11 cellular contexts compared by ENCODE assay signal in genomic region chr16:9053006-9053601, GRCh38. TPM values are rescaled to one million over a fixed set of nuclear protein-coding genes. Genes with fewer than 3 reads are reported as not detected.
DNase-seq lines count a peak whose midpoint lies in the region; ATAC-seq and TF ChIP-seq lines count a peak whose summit lies in the region.
"Had no signal": no experiment of that assay in that cellular context is flagged by ENCODE, and none has a peak within 500 bp of the region (broad histone marks: within the 10 kb centered on the region; RNA-seq: fewer than 3 reads in every experiment).

No MANE protein-coding gene starts in this region.

- H3K27ac Mint-ChIP-seq in activated CD8-positive, alpha-beta T cell treated with anti-CD3 and anti-CD28 coated beads for 36 hours, result no peak overlapping the region
- no peak overlapping the region for H3K27ac Mint-ChIP-seq in activated CD8-positive, alpha-beta T cell treated with anti-CD3 and anti-CD28 coated beads, Interleukin-2, amount 10 ng/mL, durations not matched to agents 7 days and 5 days
- H3K27ac Mint-ChIP-seq: CD4-positive, CD25-positive, alpha-beta regulatory T cell had no signal

- intact Hi-C loops in activated CD8-positive, alpha-beta T cell treated with anti-CD3 and anti-CD28 coated beads for 36 hours (cut with micrococcal nuclease), result no loop called here

- POLR2A ChIA-PET in activated CD8-positive, alpha-beta T cell treated with anti-CD3 and anti-CD28 coated beads for 36 hours (lab: Charles Lee), result interaction anchor here (1.6 kb wide), 1 partner anchor 37 kb away, joined by 3 read pairs; no protein-coding TSS in a partner anchor
- POLR2A ChIA-PET in activated CD8-positive, alpha-beta T cell treated with anti-CD3 and anti-CD28 coated beads, Interleukin-2, amount 10 ng/mL, durations not matched to agents 7 days and 5 days (lab: Charles Lee), result interaction anchor here (0.7 kb wide), 1 partner anchor 426 kb away, joined by 3 read pairs; no protein-coding TSS in a partner anchor

- no peaks in the 10 kb centered on the region for H3K27me3 Mint-ChIP-seq in activated CD8-positive, alpha-beta T cell treated with anti-CD3 and anti-CD28 coated beads for 36 hours
- no peaks in the 10 kb centered on the region for H3K27me3 Mint-ChIP-seq in activated CD8-positive, alpha-beta T cell treated with anti-CD3 and anti-CD28 coated beads, Interleukin-2, amount 10 ng/mL, durations not matched to agents 7 days and 5 days (ENCODE audit: low read depth)

- peaks cover 8% of the 10 kb centered on the region for H3K4me1 Mint-ChIP-seq in activated CD8-positive, alpha-beta T cell treated with anti-CD3 and anti-CD28 coated beads for 36 hours (ENCODE audit: low read depth)
- peaks cover 8% of the 10 kb centered on the region for H3K4me1 Mint-ChIP-seq in activated CD8-positive, alpha-beta T cell treated with anti-CD3 and anti-CD28 coated beads, Interleukin-2, amount 10 ng/mL, durations not matched to agents 7 days and 5 days (ENCODE audit: low read depth)
- H3K4me1 Mint-ChIP-seq: CD4-positive, CD25-positive, alpha-beta regulatory T cell had no signal

- no peaks in the 10 kb centered on the region for H3K9me3 Mint-ChIP-seq in activated CD8-positive, alpha-beta T cell treated with anti-CD3 and anti-CD28 coated beads for 36 hours
- no peaks in the 10 kb centered on the region for H3K9me3 Mint-ChIP-seq in activated CD8-positive, alpha-beta T cell treated with anti-CD3 and anti-CD28 coated beads, Interleukin-2, amount 10 ng/mL, durations not matched to agents 7 days and 5 days (ENCODE audit: insufficient read depth)
- H3K9me3 Mint-ChIP-seq: CD4-positive, CD25-positive, alpha-beta regulatory T cell had no signal

- CTCF ChIA-PET in activated CD8-positive, alpha-beta T cell treated with anti-CD3 and anti-CD28 coated beads for 36 hours (lab: Charles Lee), result interaction anchor here (2.1 kb wide), 1 partner anchor 44 kb away, joined by 5 read pairs; no protein-coding TSS in a partner anchor
- CTCF ChIA-PET in activated CD8-positive, alpha-beta T cell treated with anti-CD3 and anti-CD28 coated beads, Interleukin-2, amount 10 ng/mL, durations not matched to agents 7 days and 5 days (lab: Charles Lee), result no interaction called here

- H3K36me3 Mint-ChIP-seq in activated CD8-positive, alpha-beta T cell treated with anti-CD3 and anti-CD28 coated beads for 36 hours (ENCODE audit: low read depth), result no peaks in the 10 kb centered on the region
- no peaks in the 10 kb centered on the region for H3K36me3 Mint-ChIP-seq in activated CD8-positive, alpha-beta T cell treated with anti-CD3 and anti-CD28 coated beads, Interleukin-2, amount 10 ng/mL, durations not matched to agents 7 days and 5 days (ENCODE audit: low read depth)
- H3K36me3 Mint-ChIP-seq: CD4-positive, CD25-positive, alpha-beta regulatory T cell had no signal

- TF ChIP-seq CTCF in activated CD8-positive, alpha-beta T cell treated with anti-CD3 and anti-CD28 coated beads for 36 hours (IDR thresholded peaks at IDR 0.05), result no peak
- no peak for TF ChIP-seq CTCF in coronary artery (IDR thresholded peaks at IDR 0.05)

- peak; percentile 48 for DNase-seq in activated CD8-positive, alpha-beta T cell treated with anti-CD3 and anti-CD28 coated beads for 36 hours
- no peak for DNase-seq in activated CD8-positive, alpha-beta T cell treated with anti-CD3 and anti-CD28 coated beads, Interleukin-2, amount 10 ng/mL, durations not matched to agents 7 days and 5 days
- peak; percentile 6 to 75 for DNase-seq in NCI-H446 (lab: John Stamatoyannopoulos, UW)
- peak; percentile 73 for DNase-seq in coronary artery (ENCODE audit: low spot score)
- DNase-seq in lung microvascular endothelial cell (ENCODE audit: low read depth in 2 of 2), result peak; percentile 46 to 71
- DNase-seq in effector CD4-positive, alpha-beta T cell, result no peak
- DNase-seq in pons (ENCODE audit: low spot score), result no peak

- no peak overlapping the region for H3K4me3 ChIP-seq in coronary artery
- H3K4me3 ChIP-seq: skin epidermis had no signal

- no peak overlapping the region for H3K27ac ChIP-seq in coronary artery
- H3K27ac ChIP-seq: skin epidermis, VCaP had no signal

- ATAC-seq in activated CD8-positive, alpha-beta T cell treated with anti-CD3 and anti-CD28 coated beads for 36 hours, result peak; percentile 64
- ATAC-seq in activated CD8-positive, alpha-beta T cell treated with anti-CD3 and anti-CD28 coated beads, Interleukin-2, amount 10 ng/mL, durations not matched to agents 7 days and 5 days, result no peak
- ATAC-seq in GM21367 (IDR thresholded peaks at IDR 0.05; ENCODE audit: unreplicated experiment), result no peak

- no peak overlapping the region for H3K4me3 Mint-ChIP-seq in activated CD8-positive, alpha-beta T cell treated with anti-CD3 and anti-CD28 coated beads for 36 hours
- no peak overlapping the region for H3K4me3 Mint-ChIP-seq in activated CD8-positive, alpha-beta T cell treated with anti-CD3 and anti-CD28 coated beads, Interleukin-2, amount 10 ng/mL, durations not matched to agents 7 days and 5 days
- H3K4me3 Mint-ChIP-seq: CD4-positive, CD25-positive, alpha-beta regulatory T cell had no signal

RNA-seq across cellular contexts. Expression of gene HAPSTR1, which starts 38.3 kb away (rescaled TPM):
- 10 to 100 TPM; 52.5 to 53.4 TPM for total RNA-seq in activated CD8-positive, alpha-beta T cell treated with anti-CD3 and anti-CD28 coated beads for 36 hours
- 10 to 100 TPM; 55.8 to 60.4 TPM for total RNA-seq in activated CD8-positive, alpha-beta T cell treated with anti-CD3 and anti-CD28 coated beads, Interleukin-2, amount 10 ng/mL, durations not matched to agents 7 days and 5 days
- total RNA-seq in lung microvascular endothelial cell, result 41.6 and 56.2 TPM in 2 replicates

Comparison
In these comparisons a context has a peak if more than half of its experiments do, and no peak if none do; other contexts are left out.
1. DNase-seq: peak in activated CD8-positive, alpha-beta T cell treated with anti-CD3 and anti-CD28 coated beads for 36 hours (single experiment), NCI-H446 (2 of 2), coronary artery (single experiment) and lung microvascular endothelial cell (2 of 2); none in activated CD8-positive, alpha-beta T cell treated with anti-CD3 and anti-CD28 coated beads, Interleukin-2, amount 10 ng/mL, durations not matched to agents 7 days and 5 days (single experiment), effector CD4-positive, alpha-beta T cell (single experiment) and pons (single experiment).